ENCODE assay signal across 8 cellular contexts in genomic region chr10:14653271-14654161, GRCh38.
DNase-seq lines count a peak whose midpoint lies in the region; ATAC-seq and TF ChIP-seq lines count a peak whose summit lies in the region.

No MANE protein-coding gene starts in this region.

- no peak for ATAC-seq in HG02840 (IDR thresholded peaks at IDR 0.05; ENCODE audit: low FRiP score, unreplicated experiment)

- 26% methylated on average over 8 of the region's 8 CpGs for WGBS in suprapubic skin

- H3K27ac ChIP-seq in suprapubic skin: peak overlapping the region; percentile 39

- no peak for TF ChIP-seq CTCF in LNCaP clone FGC (IDR thresholded peaks at IDR 0.05; ENCODE audit: control insufficient read depth, extremely low read depth, insufficient read depth)
- no peak for TF ChIP-seq CTCF in astrocyte of the spinal cord (IDR thresholded peaks at IDR 0.05; ENCODE audit: low read depth, low read length)
- no peak for TF ChIP-seq CTCF in suprapubic skin (IDR thresholded peaks at IDR 0.05)

- H3K4me3 ChIP-seq in LNCaP clone FGC (ENCODE audit: low read depth, low read length) (no peak overlapping the region), astrocyte of the spinal cord (ENCODE audit: low read depth, low read length) (no peak overlapping the region), suprapubic skin (no peak overlapping the region)

- H3K27me3 ChIP-seq in suprapubic skin: no peaks in the 10 kb centered on the region

- TF ChIP-seq POLR2A in suprapubic skin (IDR thresholded peaks at IDR 0.05): no peak

- TF ChIP-seq EP300 in suprapubic skin (IDR thresholded peaks at IDR 0.05): no peak

- peak; percentile 92 for DNase-seq in EH (ENCODE audit: low read depth)
- DNase-seq in LNCaP clone FGC (ENCODE audit: low read depth): peak; percentile 47
- DNase-seq in astrocyte of the spinal cord (ENCODE audit: low read depth, low spot score): peak; percentile 76
- DNase-seq in kidney glomerular epithelial cell (lab: John Stamatoyannopoulos, UW): peak; percentile 91
- no peak for DNase-seq in suprapubic skin (ENCODE audit: low spot score in 2 of 2)
- no peak for DNase-seq in NCI-H446 (lab: John Stamatoyannopoulos, UW)
- no peak for DNase-seq in KBM-7

- no peaks in the 10 kb centered on the region for H3K36me3 ChIP-seq in suprapubic skin

- peaks cover 39% of the 10 kb centered on the region for H3K4me1 ChIP-seq in suprapubic skin

- no peaks in the 10 kb centered on the region for H3K9me3 ChIP-seq in suprapubic skin

- in situ Hi-C loops in astrocyte of the spinal cord (cut with HindIII; ENCODE audit: low sequenced_read_pairs) (no loop called here), KBM-7 (cut with MboI; ENCODE audit: low pct_unique_long_range_greater_than_20kb, low sequenced_read_pairs) (no loop called here)

Comparison
In these comparisons a context has a peak if more than half of its experiments do, and no peak if none do; other contexts are left out.
1. DNase-seq: peak in EH (single experiment), LNCaP clone FGC (single experiment), astrocyte of the spinal cord (single experiment) and kidney glomerular epithelial cell (single experiment); none in suprapubic skin (0 of 2), NCI-H446 (0 of 2) and KBM-7 (single experiment).